ENCODE assay signal across 10 cellular contexts in the genomic region with DNA sequence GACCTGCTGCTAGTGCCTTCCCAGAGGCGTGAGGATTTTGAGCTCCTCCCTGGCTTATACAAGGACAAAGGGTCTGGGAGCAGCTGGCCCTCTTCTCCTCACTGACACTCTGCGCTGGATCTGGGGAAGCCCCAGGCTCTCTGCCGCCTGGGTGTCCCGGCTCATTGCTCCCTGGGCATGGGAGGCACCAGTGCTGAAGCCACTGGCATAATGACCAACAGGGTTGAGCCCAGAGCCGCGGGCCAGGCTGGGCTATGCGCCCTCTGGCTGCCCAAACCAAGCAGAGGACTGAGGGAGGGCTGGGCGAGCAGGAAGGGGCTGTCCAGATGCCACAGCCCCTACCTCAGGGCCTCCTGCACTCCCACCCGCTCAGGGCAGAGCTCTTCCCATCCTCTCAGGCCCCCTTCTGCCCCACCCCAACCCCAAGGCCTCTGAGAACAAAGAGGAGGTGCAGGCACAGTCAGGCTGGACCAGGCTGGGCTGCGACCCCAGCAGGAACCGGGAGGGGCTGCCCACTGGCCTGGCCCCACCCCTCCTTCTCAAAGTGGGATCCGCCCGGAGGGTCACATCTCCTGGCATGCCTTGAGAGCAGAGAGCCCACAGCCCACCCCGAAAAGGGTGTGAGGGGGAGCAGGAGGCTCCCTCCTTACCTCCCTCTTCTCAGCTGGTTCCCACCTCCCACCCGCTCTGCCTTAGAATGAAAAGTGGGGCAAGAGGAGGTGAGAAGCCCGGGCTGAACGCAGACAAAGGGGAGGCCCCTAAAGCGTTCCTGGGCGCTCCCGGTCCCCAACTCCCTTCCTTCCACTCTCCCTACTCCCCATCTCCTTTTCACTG. TPM values are rescaled to one million over a fixed set of nuclear protein-coding genes. Genes with fewer than 3 reads are reported as not detected.
DNase-seq lines count a peak whose midpoint lies in the region; ATAC-seq and TF ChIP-seq lines count a peak whose summit lies in the region.
"Had no signal": no experiment of that assay in that cellular context is flagged by ENCODE, and none has a peak within 500 bp of the region (broad histone marks: within the 10 kb centered on the region; RNA-seq: fewer than 3 reads in every experiment).

No MANE protein-coding gene starts in this region.

- no peaks in the 10 kb centered on the region for H3K36me3 ChIP-seq in SK-N-SH (replicated peaks in 1 of 2; ENCODE audit: control insufficient read depth in 1 of 2, insufficient read depth in 2 of 2, low read length in 1 of 2)
- no peaks in the 10 kb centered on the region for H3K36me3 ChIP-seq in tibial nerve

- no peaks in the 10 kb centered on the region for H3K79me2 ChIP-seq in SK-N-SH (ENCODE audit: insufficient read depth)

- no peak for TF ChIP-seq RAD21 in SK-N-SH (IDR thresholded peaks at IDR 0.05; ENCODE audit: low read length)

- no peak for TF ChIP-seq POLR2A in tibial nerve (IDR thresholded peaks at IDR 0.05)

- H3K4me3 ChIP-seq in SK-N-SH (ENCODE audit: low read depth in 2 of 2, low read length in 1 of 2) (peak overlapping the region in 1 of 2 experiments; percentile 47; a peak in 2 of 4 replicates), tibial nerve (peak overlapping the region in 3 of 4 donors; percentile 17 to 61 (median 26))

- TF ChIP-seq CTCF in SK-N-SH (IDR thresholded peaks at IDR 0.05) (no peak), tibial nerve (IDR thresholded peaks at IDR 0.05) (no peak)

- WGBS in SK-N-SH (ENCODE audit: low lambda C conversion rate): 63% methylated on average over 13 of the region's 20 CpGs
- WGBS in tibial nerve, 2 donors: 15 to 21% methylated on average over 16 to 20 of the region's 20 CpGs

- no peaks in the 10 kb centered on the region for H3F3A ChIP-seq in SK-N-SH (replicated peaks; ENCODE audit: insufficient read depth)

- POLR2A ChIA-PET in SK-N-SH (lab: Yijun Ruan, JAX): interaction anchor here (1.4 kb wide), 1 partner anchor 24 kb away, joined by 3 read pairs; no protein-coding TSS in a partner anchor

- H2AFZ ChIP-seq in SK-N-SH (ENCODE audit: low read depth): no peak overlapping the region

- H4K20me1 ChIP-seq in SK-N-SH (ENCODE audit: insufficient read depth): no peaks in the 10 kb centered on the region

- H3K27me3 ChIP-seq in SK-N-SH (ENCODE audit: insufficient read depth) (peaks cover 39% of the 10 kb centered on the region), tibial nerve (peaks cover 0 to 53% of the 10 kb centered on the region in 2 donors)

- H3K9me3 ChIP-seq in SK-N-SH: no peaks in the 10 kb centered on the region
- H3K9me3 ChIP-seq in tibial nerve: no peaks in the 10 kb centered on the region

- no peak for TF ChIP-seq EP300 in SK-N-SH (IDR thresholded peaks at IDR 0.05; ENCODE audit: borderline replicate concordance in 1 of 2, low read depth in 1 of 2, low read length in 1 of 2)
- no peak for TF ChIP-seq EP300 in tibial nerve (IDR thresholded peaks at IDR 0.05)

- ATAC-seq in SK-N-SH treated with all-trans-retinoic acid at 6 μM for 48 hours (no peak), HG02885 (IDR thresholded peaks at IDR 0.05; ENCODE audit: poor library complexity, unreplicated experiment) (no peak), GM18511 (IDR thresholded peaks at IDR 0.05; ENCODE audit: unreplicated experiment) (no peak)

- no peaks in the 10 kb centered on the region for H3K9me2 ChIP-seq in SK-N-SH

- H3K27ac ChIP-seq in SK-N-SH (ENCODE audit: low read depth in 2 of 2, low read length in 1 of 2): no peak overlapping the region; a peak in 1 of 4 replicates
- peak overlapping the region; percentile 75 for H3K27ac ChIP-seq in cingulate gyrus (ENCODE audit: low read depth, low read length)
- no peak overlapping the region for H3K27ac ChIP-seq in tibial nerve

- peak; percentile 62 for DNase-seq in SK-N-SH
- DNase-seq in medulla oblongata (ENCODE audit: extremely low spot score): peak; percentile 84
- DNase-seq in tibial nerve (ENCODE audit: low spot score in 2 of 2): no peak
- no peak for DNase-seq in GOT3 (lab: John Stamatoyannopoulos, UW)
- DNase-seq: NK-92 treated with Interleukin-12 subunit alpha and Interleukin-12 subunit beta, amount 100 ng/mL, for 24 hours; stimulated activated CD4-positive, alpha-beta T cell treated with anti-CD3 and anti-CD28 coated beads, Interleukin-12 subunit alpha, Interleukin-12 subunit beta, amount 100 ng/mL, for 4 hours had no signal

- no peak overlapping the region for H3K9ac ChIP-seq in SK-N-SH

- no peak overlapping the region for H3K4me2 ChIP-seq in SK-N-SH

- H3K4me1 ChIP-seq in SK-N-SH (ENCODE audit: control insufficient read depth in 1 of 2, insufficient read depth in 2 of 2, low read depth in 1 of 2, low read length in 1 of 2): peaks cover 0 to 43% of the 10 kb centered on the region in 2 experiments; a peak in 2 of 4 replicates
- peaks cover 0 to 36% (median 7%) of the 10 kb centered on the region in 4 donors for H3K4me1 ChIP-seq in tibial nerve

- CTCF ChIA-PET in SK-N-SH (lab: Yijun Ruan, JAX): interaction anchor here (0.7 to 15.7 kb wide), 17 partner anchors 8 to 523 kb away, joined by 3 to 458 read pairs (median 6); no protein-coding TSS in a partner anchor

TF ChIP-seq in SK-N-SH, 30 proteins besides CTCF, POLR2A, EP300 and RAD21 (continues in another document):
- no peak for TF ChIP-seq YY1 (IDR thresholded peaks at IDR 0.05; ENCODE audit: low read depth)
- TF ChIP-seq POLR2AphosphoS5 (IDR thresholded peaks at IDR 0.05; ENCODE audit: low read depth, low read length): no peak
- no peak for TF ChIP-seq TCF12 (IDR thresholded peaks at IDR 0.05)
- TF ChIP-seq MXI1 (IDR thresholded peaks at IDR 0.05; ENCODE audit: low read depth, low read length): no peak
- TF ChIP-seq RXRA (IDR thresholded peaks at IDR 0.05; ENCODE audit: borderline replicate concordance, low read depth): no peak
- TF ChIP-seq, protein P1, sequence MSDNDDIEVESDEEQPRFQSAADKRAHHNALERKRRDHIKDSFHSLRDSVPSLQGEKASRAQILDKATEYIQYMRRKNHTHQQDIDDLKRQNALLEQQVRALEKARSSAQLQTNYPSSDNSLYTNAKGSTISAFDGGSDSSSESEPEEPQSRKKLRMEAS (IDR thresholded peaks at IDR 0.05; ENCODE audit: low read depth): no peak
- TF ChIP-seq FOSL2 (IDR thresholded peaks at IDR 0.05; ENCODE audit: borderline replicate concordance, low read depth): no peak
- TF ChIP-seq FOXJ3 (CRISPR knock-in tag; IDR thresholded peaks at IDR 0.05): no peak
- no peak for TF ChIP-seq JUND (IDR thresholded peaks at IDR 0.05)
- no peak for TF ChIP-seq TEAD4 (IDR thresholded peaks at IDR 0.05; ENCODE audit: borderline replicate concordance, insufficient read depth)
- TF ChIP-seq RFX5 (IDR thresholded peaks at IDR 0.05; ENCODE audit: low read length): no peak
- no peak for TF ChIP-seq EZH2phosphoT487 (IDR thresholded peaks at IDR 0.05; ENCODE audit: borderline replicate concordance, low read depth)
- TF ChIP-seq, protein P2, sequence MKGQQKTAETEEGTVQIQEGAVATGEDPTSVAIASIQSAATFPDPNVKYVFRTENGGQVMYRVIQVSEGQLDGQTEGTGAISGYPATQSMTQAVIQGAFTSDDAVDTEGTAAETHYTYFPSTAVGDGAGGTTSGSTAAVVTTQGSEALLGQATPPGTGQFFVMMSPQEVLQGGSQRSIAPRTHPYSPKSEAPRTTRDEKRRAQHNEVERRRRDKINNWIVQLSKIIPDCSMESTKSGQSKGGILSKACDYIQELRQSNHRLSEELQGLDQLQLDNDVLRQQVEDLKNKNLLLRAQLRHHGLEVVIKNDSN (IDR thresholded peaks at IDR 0.05; ENCODE audit: borderline replicate concordance, low read depth): no peak

TF ChIP-seq in SK-N-SH treated with all-trans-retinoic acid at 6 μM for 48 hours, 23 proteins besides CTCF, POLR2A, EP300 and RAD21 (continues in another document):
- no peak for TF ChIP-seq PATZ1 (CRISPR knock-in tag; IDR thresholded peaks at IDR 0.05; ENCODE audit: borderline replicate concordance)
- TF ChIP-seq CSDC2 (CRISPR knock-in tag; IDR thresholded peaks at IDR 0.05): no peak
- TF ChIP-seq OSR1 (CRISPR knock-in tag; IDR thresholded peaks at IDR 0.05): no peak
- TF ChIP-seq ZFP3 (CRISPR knock-in tag; IDR thresholded peaks at IDR 0.05): no peak
- TF ChIP-seq ZC3H10 (CRISPR knock-in tag; IDR thresholded peaks at IDR 0.05): no peak
- TF ChIP-seq ZNF8 (CRISPR knock-in tag; IDR thresholded peaks at IDR 0.05): no peak
- TF ChIP-seq ISL1 (CRISPR knock-in tag; IDR thresholded peaks at IDR 0.05): no peak
- no peak for TF ChIP-seq POU6F1 (CRISPR knock-in tag; IDR thresholded peaks at IDR 0.05; ENCODE audit: borderline replicate concordance, low read depth)
- TF ChIP-seq ZFP30 (CRISPR knock-in tag; IDR thresholded peaks at IDR 0.05): no peak
- no peak for TF ChIP-seq ZNF565 (CRISPR knock-in tag; conservative IDR thresholded peaks at IDR 0.05; ENCODE audit: low read depth)

RNA-seq across cellular contexts. Expression of gene LINGO1, which starts 1.5 kb away (rescaled TPM):
- polyA plus RNA-seq in SK-N-SH (2012; rRNA removed): 0.29 and 0.56 TPM in 2 replicates
- polyA plus RNA-seq in SK-N-SH (2012; cell fraction: cytosol; rRNA removed): 0.27 and 0.59 TPM in 2 replicates
- polyA plus RNA-seq in SK-N-SH (2012; cell fraction: nucleus; rRNA removed): 0.13 and 0.39 TPM in 2 replicates
- total RNA-seq in tibial nerve: 1 to 10 TPM in 2 of 4 donors, under 1 TPM in 2; 0.42 to 2.4 (median 1.3) TPM

Comparison
In these comparisons a context has a peak if more than half of its experiments do, and no peak if none do; other contexts are left out.
1. DNase-seq: peak in SK-N-SH (single experiment) and medulla oblongata (single experiment); none in tibial nerve (0 of 2) and GOT3 (single experiment).